Comparison of ENCODE assay signal across 8 cellular contexts in genomic region chr19:36686365-36687213, GRCh38. TPM values are rescaled to one million over a fixed set of nuclear protein-coding genes. Genes with fewer than 3 reads are reported as not detected.
DNase-seq lines count a peak whose midpoint lies in the region; TF ChIP-seq lines count a peak whose summit lies in the region.

No MANE protein-coding gene starts in this region.

- no peak for TF ChIP-seq POLR2A in stomach (IDR thresholded peaks at IDR 0.05)

- DNase-seq in activated CD4-positive, alpha-beta T cell treated with anti-CD3 and anti-CD28 coated beads for 48 hours: peak; percentile 6
- DNase-seq in activated CD4-positive, alpha-beta T cell treated with anti-CD3 and anti-CD28 coated beads, Interleukin-2, amount 50 U/mL, for 4 hours: no peak
- peak; percentile 42 for DNase-seq in NCI-H1105 treated with DMSO at 0.1 percent for 48 hours (lab: John Stamatoyannopoulos, UW)
- peak; percentile 2 for DNase-seq in kidney tubule cell (ENCODE audit: low spot score)
- DNase-seq in stomach: no peak
- no peak for DNase-seq in DMS153 (lab: John Stamatoyannopoulos, UW)
- no peak for DNase-seq in AG20443 (ENCODE audit: low spot score)

- no peak for TF ChIP-seq EP300 in stomach (IDR thresholded peaks at IDR 0.05)

- H3K4me1 ChIP-seq in stomach: peaks cover 16 to 22% (median 20%) of the 10 kb centered on the region in 4 donors

- peaks cover 18 to 51% (median 36%) of the 10 kb centered on the region in 4 donors for H3K36me3 ChIP-seq in stomach

- H3K4me3 Mint-ChIP-seq in brain: peak overlapping the region; percentile 97 to 99 (median 99)

- H3K27ac Mint-ChIP-seq in brain: peak overlapping the region; percentile 97 to 98 (median 98)

- H3K4me1 Mint-ChIP-seq in brain: peaks cover 45% of the 10 kb centered on the region

- peaks cover 18% of the 10 kb centered on the region for H3K27me3 Mint-ChIP-seq in brain

- no peaks in the 10 kb centered on the region for H3K27me3 ChIP-seq in stomach

- peak overlapping the region; percentile 74 to 94 (median 81) for H3K4me3 ChIP-seq in stomach

- H3K9me3 ChIP-seq in stomach: peaks cover 0 to 29% (median 11%) of the 10 kb centered on the region in 4 donors

- peaks cover 90% of the 10 kb centered on the region for H3K36me3 Mint-ChIP-seq in brain

- intact Hi-C loops in stomach (cut with DNase I; ENCODE audit: low total_unique reads): no loop called here

- peaks cover 21 to 58% (median 37%) of the 10 kb centered on the region in 5 experiments for H3K9me3 Mint-ChIP-seq in brain

- WGBS in stomach, 5 donors: 9 to 16% (median 12%) methylated on average over 20 of the region's 20 CpGs

- TF ChIP-seq CTCF in brain (conservative IDR thresholded peaks at IDR 0.05) (no peak), stomach (IDR thresholded peaks at IDR 0.05) (no peak)

- peak overlapping the region; percentile 52 to 86 (median 80) for H3K27ac ChIP-seq in stomach

RNA-seq across cellular contexts. Expression of gene ZNF567, which starts 0.8 kb away (rescaled TPM):
- polyA plus RNA-seq in brain (ENCODE audit: insufficient read depth, low read depth, low replicate concordance) (2.3 TPM), stomach (1 to 10 TPM; 1.4 to 7.7 (median 3.2) TPM)
- total RNA-seq in stomach: 10 to 100 TPM in 3 of 5 donors, 1 to 10 TPM in 1, under 1 TPM in 1; 0.58 to 37.9 (median 16.7) TPM

RNA-seq across cellular contexts. Expression of gene ZNF461, which starts 20.0 kb away (rescaled TPM):
- polyA plus RNA-seq in brain (ENCODE audit: insufficient read depth, low read depth, low replicate concordance): 3.6 TPM
- total RNA-seq in stomach: 10 to 100 TPM in 3 of 5 donors, 1 to 10 TPM in 1, not detected in 1; 4.5 to 24.6 (median 15.5) TPM
- 1 to 10 TPM; 2.6 to 2.9 (median 2.9) TPM for polyA plus RNA-seq in stomach

Comparison
In these comparisons a context has a peak if more than half of its experiments do, and no peak if none do; other contexts are left out.
1. DNase-seq: peak in activated CD4-positive, alpha-beta T cell treated with anti-CD3 and anti-CD28 coated beads for 48 hours (single experiment), NCI-H1105 treated with DMSO at 0.1 percent for 48 hours (single experiment) and kidney tubule cell (single experiment); none in activated CD4-positive, alpha-beta T cell treated with anti-CD3 and anti-CD28 coated beads, Interleukin-2, amount 50 U/mL, for 4 hours (0 of 2), stomach (single experiment), DMS153 (single experiment) and AG20443 (single experiment).